In genomic region chr14:21024668-21025373, GRCh38 we compare ENCODE assay signal across 8 cellular contexts.
A peak's percentile ranks its signal among the peaks of the same experiment; 100 is the strongest.
DNase-seq lines count a peak whose midpoint lies in the region; ATAC-seq and TF ChIP-seq lines count a peak whose summit lies in the region.

Gene NDRG2, minus strand, starts transcription at chr14:21025061. Its CDS starts 1,746 bp downstream, at chr14:21023315.

- DNase-seq in NCI-H2107 treated with DMSO at 0.1 percent for 48 hours (lab: John Stamatoyannopoulos, UW; ENCODE audit: unreplicated experiment), result peak; percentile 12
- DNase-seq in NCI-H2107 (lab: John Stamatoyannopoulos, UW), result no peak
- peak; percentile 77 for DNase-seq in NCI-H748 (lab: John Stamatoyannopoulos, UW; ENCODE audit: unreplicated experiment)
- DNase-seq in activated T-cell treated with anti-CD3 and anti-CD28 coated beads for 48 hours (ENCODE audit: low read depth), result peak; percentile 50
- peak; percentile 50 to 52 for DNase-seq in erythroblast (lab: John Stamatoyannopoulos, UW)
- peak; percentile 32 to 53 for DNase-seq in stimulated activated CD8-positive, alpha-beta memory T cell treated with anti-CD3 and anti-CD28 coated beads, Interleukin-4, amount 100 ng/mL, for 4 hours (ENCODE audit: low read depth in 2 of 2, low spot score in 1 of 2)

- H3K27me3 ChIP-seq in muscle layer of duodenum (ENCODE audit: low read depth, low read length), result no peaks in the 10 kb centered on the region

- peak within 1 kb of the TSS; percentile 76 to 79 for H3K4me3 ChIP-seq in muscle layer of duodenum (ENCODE audit: low read depth in 1 of 2, low read length in 2 of 2)

- H3K9me3 ChIP-seq in muscle layer of duodenum (ENCODE audit: control insufficient read depth in 1 of 2, low read length in 2 of 2), result no peaks in the 10 kb centered on the region

- peaks cover 4 to 36% of the 10 kb centered on the region in 2 donors for H3K4me1 ChIP-seq in muscle layer of duodenum (ENCODE audit: control insufficient read depth in 1 of 2, insufficient read depth in 2 of 2, low read length in 2 of 2)

- H3K27ac ChIP-seq in muscle layer of duodenum (ENCODE audit: low read length), result peak within 1 kb of the TSS; percentile 67

- no peak for ATAC-seq in HG03432 (IDR thresholded peaks at IDR 0.05; ENCODE audit: unreplicated experiment)

- peaks cover 3 to 14% of the 10 kb centered on the region in 2 donors for H3K36me3 ChIP-seq in muscle layer of duodenum (ENCODE audit: control insufficient read depth in 1 of 2, insufficient read depth in 2 of 2, low read length in 2 of 2)

- no peak for TF ChIP-seq POLR2A in erythroblast (IDR thresholded peaks at IDR 0.05; ENCODE audit: low read length)
